ENCODE assay signal across 1 cellular context in the genomic region with DNA sequence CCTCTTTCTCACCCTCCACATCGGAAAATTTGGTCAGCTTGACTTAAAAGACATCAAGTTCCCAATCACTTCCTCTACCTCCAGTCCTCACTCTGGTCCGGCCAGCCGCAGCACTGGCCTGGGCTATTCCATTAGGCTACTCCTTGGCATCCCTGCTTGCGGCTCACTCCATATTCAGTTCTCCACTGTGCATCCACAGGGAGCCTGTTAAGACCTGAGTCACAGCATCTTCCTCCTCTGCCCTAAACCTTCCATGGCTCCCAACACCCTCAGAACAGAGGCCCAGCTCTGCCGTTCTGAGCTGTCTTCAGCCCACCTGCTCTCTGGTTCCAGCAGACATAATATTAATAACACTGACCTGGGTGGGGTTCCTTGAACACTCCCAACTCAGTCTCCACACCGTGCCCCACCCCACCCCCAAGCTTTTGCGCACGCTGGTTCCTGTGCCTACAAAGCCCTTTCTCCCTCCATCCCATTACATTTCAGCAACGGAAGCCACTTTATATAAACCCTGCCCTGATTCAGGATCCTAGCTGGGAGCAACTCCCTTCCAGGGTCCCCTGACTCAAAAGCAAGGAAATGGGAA.
TF ChIP-seq lines count a peak whose summit lies in the region.

No MANE protein-coding gene starts in this region.

TF ChIP-seq in HEK293, 187 proteins besides CTCF, POLR2A, EP300 and RAD21 (continued from another document and continues in another):
- TF ChIP-seq, protein P1, sequence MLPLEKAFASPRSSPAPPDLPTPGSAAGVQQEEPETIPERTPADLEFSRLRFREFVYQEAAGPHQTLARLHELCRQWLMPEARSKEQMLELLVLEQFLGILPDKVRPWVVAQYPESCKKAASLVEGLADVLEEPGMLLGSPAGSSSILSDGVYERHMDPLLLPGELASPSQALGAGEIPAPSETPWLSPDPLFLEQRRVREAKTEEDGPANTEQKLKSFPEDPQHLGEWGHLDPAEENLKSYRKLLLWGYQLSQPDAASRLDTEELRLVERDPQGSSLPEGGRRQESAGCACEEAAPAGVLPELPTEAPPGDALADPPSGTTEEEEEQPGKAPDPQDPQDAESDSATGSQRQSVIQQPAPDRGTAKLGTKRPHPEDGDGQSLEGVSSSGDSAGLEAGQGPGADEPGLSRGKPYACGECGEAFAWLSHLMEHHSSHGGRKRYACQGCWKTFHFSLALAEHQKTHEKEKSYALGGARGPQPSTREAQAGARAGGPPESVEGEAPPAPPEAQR (tag by site-specific recombination; IDR thresholded peaks at IDR 0.05), result no peak
- TF ChIP-seq ZNF169 (tag by site-specific recombination; IDR thresholded peaks at IDR 0.05) (no peak), ZNF654 (tag by site-specific recombination; IDR thresholded peaks at IDR 0.05; ENCODE audit: low read depth) (no peak), ZNF639 (tag by site-specific recombination; IDR thresholded peaks at IDR 0.05) (no peak), ZNF768 (tag by site-specific recombination; IDR thresholded peaks at IDR 0.05) (no peak; the same call in 1 of the 2 replicates), ZNF843 (tag by site-specific recombination; IDR thresholded peaks at IDR 0.05) (no peak), ZNF223 (tag by site-specific recombination; IDR thresholded peaks at IDR 0.05) (no peak), ZSCAN4 (tag by site-specific recombination; IDR thresholded peaks at IDR 0.05) (no peak), HOXD13 (CRISPR knock-in tag; IDR thresholded peaks at IDR 0.05; ENCODE audit: borderline replicate concordance) (no peak), ZNF621 (tag by site-specific recombination; IDR thresholded peaks at IDR 0.05) (no peak), ZBTB20 (tag by site-specific recombination; IDR thresholded peaks at IDR 0.05) (no peak; the same call in 1 of the 2 replicates), INSM2 (tag by site-specific recombination; IDR thresholded peaks at IDR 0.05) (no peak), ZNF394 (tag by site-specific recombination; IDR thresholded peaks at IDR 0.05; ENCODE audit: borderline replicate concordance) (peak; percentile 48; the same call in 1 of the 2 replicates), ZNF747 (tag by site-specific recombination; IDR thresholded peaks at IDR 0.05) (no peak), ZNF596 (tag by site-specific recombination; IDR thresholded peaks at IDR 0.05) (no peak), ZNF658 (tag by site-specific recombination; IDR thresholded peaks at IDR 0.05) (no peak), ZBTB1 (tag by site-specific recombination; IDR thresholded peaks at IDR 0.05) (no peak), ZNF423 (tag by site-specific recombination; IDR thresholded peaks at IDR 0.05) (no peak), ZNF48 (tag by site-specific recombination; IDR thresholded peaks at IDR 0.05) (no peak), ZNF146 (tag by site-specific recombination; IDR thresholded peaks at IDR 0.05) (no peak), ZNF248 (tag by site-specific recombination; IDR thresholded peaks at IDR 0.05) (no peak), BCL11B (tag by site-specific recombination; IDR thresholded peaks at IDR 0.05; ENCODE audit: low read depth) (no peak), ZNF274 (IDR thresholded peaks at IDR 0.05; ENCODE audit: low read length) (no peak), ZNF274 (tag by site-specific recombination; IDR thresholded peaks at IDR 0.05; ENCODE audit: borderline replicate concordance) (no peak), IKZF3 (tag by site-specific recombination; IDR thresholded peaks at IDR 0.05) (0 out of 2 replicates have a peak, but pooled peaks have one; percentile 0), ZNF473 (tag by site-specific recombination; IDR thresholded peaks at IDR 0.05) (0 out of 2 replicates have a peak, but pooled peaks have one; percentile 49), ZNF311 (tag by site-specific recombination; IDR thresholded peaks at IDR 0.05; ENCODE audit: borderline replicate concordance) (no peak), ATF2 (tag by site-specific recombination; IDR thresholded peaks at IDR 0.05; ENCODE audit: low read depth) (no peak), ZNF707 (tag by site-specific recombination; IDR thresholded peaks at IDR 0.05) (no peak), ZSCAN23 (tag by site-specific recombination; IDR thresholded peaks at IDR 0.05) (no peak), HOXA7 (CRISPR knock-in tag; IDR thresholded peaks at IDR 0.05; ENCODE audit: borderline replicate concordance) (no peak), ZBTB7A (tag by site-specific recombination; IDR thresholded peaks at IDR 0.05; ENCODE audit: low read depth) (no peak), ZBTB21 (tag by site-specific recombination; IDR thresholded peaks at IDR 0.05) (no peak), ZNF37A (tag by site-specific recombination; IDR thresholded peaks at IDR 0.05) (no peak), ZNF623 (tag by site-specific recombination; IDR thresholded peaks at IDR 0.05) (no peak; the same call in 1 of the 2 replicates), ZBTB48 (tag by site-specific recombination; IDR thresholded peaks at IDR 0.05) (peak; percentile 11; the same call in 1 of the 2 replicates), GLIS2 (tag by site-specific recombination; IDR thresholded peaks at IDR 0.05) (no peak), ZNF112 (tag by site-specific recombination; IDR thresholded peaks at IDR 0.05) (no peak), ZNF175 (tag by site-specific recombination; IDR thresholded peaks at IDR 0.05) (no peak), SCRT1 (tag by site-specific recombination; IDR thresholded peaks at IDR 0.05; ENCODE audit: borderline replicate concordance) (no peak), YY2 (tag by site-specific recombination; IDR thresholded peaks at IDR 0.05) (peak; percentile 61), ZNF16 (tag by site-specific recombination; IDR thresholded peaks at IDR 0.05; ENCODE audit: low read depth) (peak; percentile 97), SCRT2 (tag by site-specific recombination; IDR thresholded peaks at IDR 0.05) (no peak), ZBTB10 (tag by site-specific recombination; IDR thresholded peaks at IDR 0.05) (no peak), ZNF580 (tag by site-specific recombination; IDR thresholded peaks at IDR 0.05) (no peak)
- TF ChIP-seq, protein P2, sequence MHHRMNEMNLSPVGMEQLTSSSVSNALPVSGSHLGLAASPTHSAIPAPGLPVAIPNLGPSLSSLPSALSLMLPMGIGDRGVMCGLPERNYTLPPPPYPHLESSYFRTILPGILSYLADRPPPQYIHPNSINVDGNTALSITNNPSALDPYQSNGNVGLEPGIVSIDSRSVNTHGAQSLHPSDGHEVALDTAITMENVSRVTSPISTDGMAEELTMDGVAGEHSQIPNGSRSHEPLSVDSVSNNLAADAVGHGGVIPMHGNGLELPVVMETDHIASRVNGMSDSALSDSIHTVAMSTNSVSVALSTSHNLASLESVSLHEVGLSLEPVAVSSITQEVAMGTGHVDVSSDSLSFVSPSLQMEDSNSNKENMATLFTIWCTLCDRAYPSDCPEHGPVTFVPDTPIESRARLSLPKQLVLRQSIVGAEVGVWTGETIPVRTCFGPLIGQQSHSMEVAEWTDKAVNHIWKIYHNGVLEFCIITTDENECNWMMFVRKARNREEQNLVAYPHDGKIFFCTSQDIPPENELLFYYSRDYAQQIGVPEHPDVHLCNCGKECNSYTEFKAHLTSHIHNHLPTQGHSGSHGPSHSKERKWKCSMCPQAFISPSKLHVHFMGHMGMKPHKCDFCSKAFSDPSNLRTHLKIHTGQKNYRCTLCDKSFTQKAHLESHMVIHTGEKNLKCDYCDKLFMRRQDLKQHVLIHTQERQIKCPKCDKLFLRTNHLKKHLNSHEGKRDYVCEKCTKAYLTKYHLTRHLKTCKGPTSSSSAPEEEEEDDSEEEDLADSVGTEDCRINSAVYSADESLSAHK (tag by site-specific recombination; IDR thresholded peaks at IDR 0.05), result no peak
- TF ChIP-seq, protein P3, sequence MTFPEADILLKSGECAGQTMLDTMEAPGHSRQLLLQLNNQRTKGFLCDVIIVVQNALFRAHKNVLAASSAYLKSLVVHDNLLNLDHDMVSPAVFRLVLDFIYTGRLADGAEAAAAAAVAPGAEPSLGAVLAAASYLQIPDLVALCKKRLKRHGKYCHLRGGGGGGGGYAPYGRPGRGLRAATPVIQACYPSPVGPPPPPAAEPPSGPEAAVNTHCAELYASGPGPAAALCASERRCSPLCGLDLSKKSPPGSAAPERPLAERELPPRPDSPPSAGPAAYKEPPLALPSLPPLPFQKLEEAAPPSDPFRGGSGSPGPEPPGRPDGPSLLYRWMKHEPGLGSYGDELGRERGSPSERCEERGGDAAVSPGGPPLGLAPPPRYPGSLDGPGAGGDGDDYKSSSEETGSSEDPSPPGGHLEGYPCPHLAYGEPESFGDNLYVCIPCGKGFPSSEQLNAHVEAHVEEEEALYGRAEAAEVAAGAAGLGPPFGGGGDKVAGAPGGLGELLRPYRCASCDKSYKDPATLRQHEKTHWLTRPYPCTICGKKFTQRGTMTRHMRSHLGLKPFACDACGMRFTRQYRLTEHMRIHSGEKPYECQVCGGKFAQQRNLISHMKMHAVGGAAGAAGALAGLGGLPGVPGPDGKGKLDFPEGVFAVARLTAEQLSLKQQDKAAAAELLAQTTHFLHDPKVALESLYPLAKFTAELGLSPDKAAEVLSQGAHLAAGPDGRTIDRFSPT (tag by site-specific recombination; IDR thresholded peaks at IDR 0.05), result no peak
- TF ChIP-seq, protein P4, sequence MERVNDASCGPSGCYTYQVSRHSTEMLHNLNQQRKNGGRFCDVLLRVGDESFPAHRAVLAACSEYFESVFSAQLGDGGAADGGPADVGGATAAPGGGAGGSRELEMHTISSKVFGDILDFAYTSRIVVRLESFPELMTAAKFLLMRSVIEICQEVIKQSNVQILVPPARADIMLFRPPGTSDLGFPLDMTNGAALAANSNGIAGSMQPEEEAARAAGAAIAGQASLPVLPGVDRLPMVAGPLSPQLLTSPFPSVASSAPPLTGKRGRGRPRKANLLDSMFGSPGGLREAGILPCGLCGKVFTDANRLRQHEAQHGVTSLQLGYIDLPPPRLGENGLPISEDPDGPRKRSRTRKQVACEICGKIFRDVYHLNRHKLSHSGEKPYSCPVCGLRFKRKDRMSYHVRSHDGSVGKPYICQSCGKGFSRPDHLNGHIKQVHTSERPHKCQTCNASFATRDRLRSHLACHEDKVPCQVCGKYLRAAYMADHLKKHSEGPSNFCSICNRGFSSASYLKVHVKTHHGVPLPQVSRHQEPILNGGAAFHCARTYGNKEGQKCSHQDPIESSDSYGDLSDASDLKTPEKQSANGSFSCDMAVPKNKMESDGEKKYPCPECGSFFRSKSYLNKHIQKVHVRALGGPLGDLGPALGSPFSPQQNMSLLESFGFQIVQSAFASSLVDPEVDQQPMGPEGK (tag by site-specific recombination; IDR thresholded peaks at IDR 0.05), result no peak
